1 cellular context compared by ENCODE assay signal in genomic region chr1:112058815-112059450, GRCh38.
TF ChIP-seq lines count a peak whose summit lies in the region.

No MANE protein-coding gene starts in this region.

TF ChIP-seq in WTC11, 78 proteins besides CTCF, POLR2A, EP300 and RAD21 (continued from another document):
- no peak for TF ChIP-seq STAT6 (CRISPR knock-in tag; conservative IDR thresholded peaks at IDR 0.05; ENCODE audit: low read depth)
- TF ChIP-seq FOXP1 (CRISPR knock-in tag; IDR thresholded peaks at IDR 0.05; ENCODE audit: borderline replicate concordance) = no peak
- no peak for TF ChIP-seq TEAD1 (CRISPR knock-in tag; IDR thresholded peaks at IDR 0.05)
- TF ChIP-seq ATF2 (CRISPR knock-in tag; IDR thresholded peaks at IDR 0.05; ENCODE audit: borderline replicate concordance, low read depth) = no peak
- TF ChIP-seq, protein P1, sequence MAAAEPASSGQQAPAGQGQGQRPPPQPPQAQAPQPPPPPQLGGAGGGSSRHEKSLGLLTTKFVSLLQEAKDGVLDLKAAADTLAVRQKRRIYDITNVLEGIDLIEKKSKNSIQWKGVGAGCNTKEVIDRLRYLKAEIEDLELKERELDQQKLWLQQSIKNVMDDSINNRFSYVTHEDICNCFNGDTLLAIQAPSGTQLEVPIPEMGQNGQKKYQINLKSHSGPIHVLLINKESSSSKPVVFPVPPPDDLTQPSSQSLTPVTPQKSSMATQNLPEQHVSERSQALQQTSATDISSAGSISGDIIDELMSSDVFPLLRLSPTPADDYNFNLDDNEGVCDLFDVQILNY (CRISPR knock-in tag; IDR thresholded peaks at IDR 0.05) = no peak
- TF ChIP-seq, protein P2, sequence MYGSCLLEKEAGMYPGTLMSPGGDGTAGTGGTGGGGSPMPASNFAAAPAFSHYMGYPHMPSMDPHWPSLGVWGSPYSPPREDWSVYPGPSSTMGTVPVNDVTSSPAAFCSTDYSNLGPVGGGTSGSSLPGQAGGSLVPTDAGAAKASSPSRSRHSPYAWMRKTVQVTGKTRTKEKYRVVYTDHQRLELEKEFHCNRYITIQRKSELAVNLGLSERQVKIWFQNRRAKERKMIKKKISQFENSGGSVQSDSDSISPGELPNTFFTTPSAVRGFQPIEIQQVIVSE (CRISPR knock-in tag; IDR thresholded peaks at IDR 0.05; ENCODE audit: borderline replicate concordance) = no peak
- no peak for TF ChIP-seq MLX (CRISPR knock-in tag; IDR thresholded peaks at IDR 0.05)
- TF ChIP-seq ZNF138 (CRISPR knock-in tag; conservative IDR thresholded peaks at IDR 0.05) = no peak
- TF ChIP-seq SMAD4 (CRISPR knock-in tag; IDR thresholded peaks at IDR 0.05) = no peak
- TF ChIP-seq TEAD4 (CRISPR knock-in tag; IDR thresholded peaks at IDR 0.05) = no peak
- no peak for TF ChIP-seq SMAD3 (CRISPR knock-in tag; IDR thresholded peaks at IDR 0.05; ENCODE audit: borderline replicate concordance)
- TF ChIP-seq, protein P3, sequence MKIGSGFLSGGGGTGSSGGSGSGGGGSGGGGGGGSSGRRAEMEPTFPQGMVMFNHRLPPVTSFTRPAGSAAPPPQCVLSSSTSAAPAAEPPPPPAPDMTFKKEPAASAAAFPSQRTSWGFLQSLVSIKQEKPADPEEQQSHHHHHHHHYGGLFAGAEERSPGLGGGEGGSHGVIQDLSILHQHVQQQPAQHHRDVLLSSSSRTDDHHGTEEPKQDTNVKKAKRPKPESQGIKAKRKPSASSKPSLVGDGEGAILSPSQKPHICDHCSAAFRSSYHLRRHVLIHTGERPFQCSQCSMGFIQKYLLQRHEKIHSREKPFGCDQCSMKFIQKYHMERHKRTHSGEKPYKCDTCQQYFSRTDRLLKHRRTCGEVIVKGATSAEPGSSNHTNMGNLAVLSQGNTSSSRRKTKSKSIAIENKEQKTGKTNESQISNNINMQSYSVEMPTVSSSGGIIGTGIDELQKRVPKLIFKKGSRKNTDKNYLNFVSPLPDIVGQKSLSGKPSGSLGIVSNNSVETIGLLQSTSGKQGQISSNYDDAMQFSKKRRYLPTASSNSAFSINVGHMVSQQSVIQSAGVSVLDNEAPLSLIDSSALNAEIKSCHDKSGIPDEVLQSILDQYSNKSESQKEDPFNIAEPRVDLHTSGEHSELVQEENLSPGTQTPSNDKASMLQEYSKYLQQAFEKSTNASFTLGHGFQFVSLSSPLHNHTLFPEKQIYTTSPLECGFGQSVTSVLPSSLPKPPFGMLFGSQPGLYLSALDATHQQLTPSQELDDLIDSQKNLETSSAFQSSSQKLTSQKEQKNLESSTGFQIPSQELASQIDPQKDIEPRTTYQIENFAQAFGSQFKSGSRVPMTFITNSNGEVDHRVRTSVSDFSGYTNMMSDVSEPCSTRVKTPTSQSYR (CRISPR knock-in tag; IDR thresholded peaks at IDR 0.05) = no peak
- TF ChIP-seq NR3C1 (CRISPR knock-in tag; conservative IDR thresholded peaks at IDR 0.05; ENCODE audit: low read depth) = no peak
